Comparison of ENCODE assay signal across 26 cellular contexts in the genomic region with DNA sequence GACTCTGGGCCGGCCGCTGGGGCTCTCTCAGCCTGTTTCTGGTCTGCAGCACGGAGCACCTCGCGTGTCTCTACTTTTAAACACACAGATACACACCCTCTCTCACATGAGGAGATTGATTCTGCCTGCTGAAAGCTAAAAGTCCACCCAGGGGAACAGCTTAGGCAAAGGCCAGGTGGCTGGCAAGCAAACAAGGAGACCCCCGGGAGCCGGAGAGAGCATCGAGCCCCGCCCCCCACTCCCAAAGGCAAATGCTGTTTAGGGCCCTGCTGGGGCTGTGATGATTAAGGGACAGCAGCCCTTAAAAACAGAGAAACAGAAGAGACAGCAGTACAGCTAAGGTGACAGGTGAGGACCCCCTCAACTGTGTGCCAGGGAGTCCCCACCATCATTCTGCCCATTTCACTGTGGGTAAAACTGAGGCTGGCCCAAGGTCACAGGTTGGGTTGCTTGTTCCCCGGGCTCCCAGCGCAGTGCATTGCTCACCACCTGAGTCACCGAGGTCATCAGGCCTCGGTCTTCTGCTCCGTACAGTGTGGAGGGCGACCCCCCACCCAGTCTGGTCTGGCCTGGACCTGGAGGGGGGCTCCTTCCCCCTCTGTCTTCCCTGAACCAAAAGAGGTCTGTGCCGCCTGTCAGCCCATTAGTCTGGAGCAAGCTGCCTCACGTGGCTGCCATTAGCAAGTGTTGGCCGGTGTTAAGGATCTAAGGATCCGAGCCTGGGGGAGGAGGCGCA. TPM values are rescaled to one million over a fixed set of nuclear protein-coding genes. Genes with fewer than 3 reads are reported as not detected.
A peak's percentile ranks its signal among the peaks of the same experiment; 100 is the strongest.
DNase-seq lines count a peak whose midpoint lies in the region; ATAC-seq, FAIRE-seq and TF ChIP-seq lines count a peak whose summit lies in the region.
"Had no signal": no experiment of that assay in that cellular context is flagged by ENCODE, and none has a peak within 500 bp of the region (broad histone marks: within the 10 kb centered on the region; RNA-seq: fewer than 3 reads in every experiment).

No MANE protein-coding gene starts in this region.

- no peak for TF ChIP-seq POLR2A in IMR-90 (IDR thresholded peaks at IDR 0.05; ENCODE audit: low read depth, low read length)

- no peak for TF ChIP-seq RAD21 in IMR-90 (IDR thresholded peaks at IDR 0.05; ENCODE audit: low read length)

- H3K4ac ChIP-seq in IMR-90 (ENCODE audit: low read depth, low read length) = no peak overlapping the region

- no peak overlapping the region for H2BK5ac ChIP-seq in IMR-90 (ENCODE audit: low read depth, low read length, poor library complexity, severe bottlenecking)

- H3K79me1 ChIP-seq in IMR-90 (ENCODE audit: low read depth in 1 of 2, low read length in 2 of 2) = no peaks in the 10 kb centered on the region

- no peaks in the 10 kb centered on the region for H3K79me2 ChIP-seq in astrocyte (ENCODE audit: insufficient read depth, low read length)
- H3K79me2 ChIP-seq in neural progenitor cell (ENCODE audit: low read depth) = no peaks in the 10 kb centered on the region

- no peak overlapping the region for H2AK5ac ChIP-seq in IMR-90 (ENCODE audit: low read depth, low read length)

- WGBS in IMR-90 (ENCODE audit: extremely low coverage in 2 of 2, insufficient read length in 1 of 2), 2 experiments = 20% methylated on average over 1 of the region's 20 CpGs; no CpG with 5 or more reads in 1 of the 2 experiments

- H3K36me3 Mint-ChIP-seq in astrocyte (ENCODE audit: low read depth, unreplicated experiment) = no peaks in the 10 kb centered on the region
- H3K36me3 Mint-ChIP-seq in neural progenitor cell = no peaks in the 10 kb centered on the region

- H3K27ac ChIP-seq in IMR-90 (ENCODE audit: insufficient read depth, low read length) (no peak overlapping the region), astrocyte (ENCODE audit: low read depth, low read length) (no peak overlapping the region), neural progenitor cell (no peak overlapping the region)
- H3K27ac ChIP-seq: HL-60, left lung, RWPE1, spleen, stomach, transverse colon had no signal

- H3K4me1 Mint-ChIP-seq in astrocyte (ENCODE audit: low read depth, unreplicated experiment) (no peaks in the 10 kb centered on the region), neural progenitor cell (peaks cover 11% of the 10 kb centered on the region)

- no peak overlapping the region for H3K4me3 ChIP-seq in IMR-90 (ENCODE audit: insufficient read depth, low read depth, low read length)
- no peak overlapping the region for H3K4me3 ChIP-seq in astrocyte (ENCODE audit: insufficient read depth, low read depth, low read length)
- H3K4me3 ChIP-seq in neural progenitor cell = no peak overlapping the region
- H3K4me3 ChIP-seq: left lung, spleen, stomach, transverse colon had no signal

- H4K20me1 ChIP-seq in IMR-90 (ENCODE audit: insufficient read depth, low read length) = no peaks in the 10 kb centered on the region; the same call in 1 of the 2 replicates
- H4K20me1 ChIP-seq in astrocyte (ENCODE audit: insufficient read depth, low read length) = peaks cover under 1% of the 10 kb centered on the region
- H4K20me1 ChIP-seq in neural progenitor cell (ENCODE audit: low read depth) = no peaks in the 10 kb centered on the region

- H3K9me1 ChIP-seq in IMR-90 (ENCODE audit: insufficient read depth, low read length) = no peaks in the 10 kb centered on the region

- H2BK20ac ChIP-seq in IMR-90 (ENCODE audit: low read depth, low read length) = no peak overlapping the region

- in situ Hi-C loops in IMR-90 (cut with MboI; ENCODE audit: low sequenced_read_pairs) = no loop called here

- H3K27me3 ChIP-seq in IMR-90 (ENCODE audit: control insufficient read depth, insufficient read depth, low read length) = peaks cover 38% of the 10 kb centered on the region
- H3K27me3 ChIP-seq in astrocyte (ENCODE audit: insufficient read depth, low read length) = no peaks in the 10 kb centered on the region
- peaks cover 15% of the 10 kb centered on the region for H3K27me3 ChIP-seq in neural progenitor cell

- H3K14ac ChIP-seq in IMR-90 (replicated peaks; ENCODE audit: low read depth, low read length) = no peak overlapping the region

- H3K23ac ChIP-seq in IMR-90 (ENCODE audit: low read depth, low read length) = no peak overlapping the region

- H3K18ac ChIP-seq in IMR-90 (ENCODE audit: low read depth, low read length) = no peak overlapping the region

- H3K36me3 ChIP-seq in IMR-90 (ENCODE audit: control insufficient read depth, insufficient read depth, low read length) (peaks cover 2% of the 10 kb centered on the region; the same call in 1 of the 2 replicates), astrocyte (ENCODE audit: insufficient read depth, low read length) (no peaks in the 10 kb centered on the region), neural progenitor cell (no peaks in the 10 kb centered on the region)
- H3K36me3 ChIP-seq: transverse colon had no signal

- H3K9ac ChIP-seq in IMR-90 (ENCODE audit: low read depth, low read length) = no peak overlapping the region
- H3K9ac ChIP-seq in astrocyte (ENCODE audit: low read length) = no peak overlapping the region
- H3K9ac ChIP-seq in neural progenitor cell = no peak overlapping the region

- dilution Hi-C loops in IMR-90 (cut with HindIII; ENCODE audit: low sequenced_read_pairs, unreplicated experiment) = no loop called here

- peak overlapping the region; percentile 82 for H2AK9ac ChIP-seq in IMR-90 (replicated peaks; ENCODE audit: low read depth, low read length, poor library complexity)

- no peak overlapping the region for H3K56ac ChIP-seq in IMR-90 (ENCODE audit: extremely low read depth, insufficient read depth, low read length)

- H4K5ac ChIP-seq in IMR-90 (ENCODE audit: low read depth, low read length) = no peak overlapping the region

- no peaks in the 10 kb centered on the region for H3K9me3 ChIP-seq in IMR-90 (ENCODE audit: control insufficient read depth, insufficient read depth, low read length)
- no peaks in the 10 kb centered on the region for H3K9me3 ChIP-seq in astrocyte (ENCODE audit: insufficient read depth, low read depth, low read length)
- H3K9me3 ChIP-seq in neural progenitor cell (ENCODE audit: low read depth) = no peaks in the 10 kb centered on the region
- H3K9me3 ChIP-seq: left lung, spleen, stomach, transverse colon had no signal

- H3K27me3 Mint-ChIP-seq in astrocyte (ENCODE audit: low read depth, unreplicated experiment) = peaks cover 36% of the 10 kb centered on the region
- H3K27me3 Mint-ChIP-seq in neural progenitor cell (ENCODE audit: insufficient read depth, low read depth) = peaks cover 13% of the 10 kb centered on the region

- CTCF ChIA-PET in IMR-90 (lab: Yijun Ruan, JAX) = no interaction called here

- DNase-seq in Daoy (ENCODE audit: low read depth) (peak; percentile 26), IMR-90 (no peak), astrocyte (ENCODE audit: low read depth) (peak; percentile 20), neural progenitor cell (ENCODE audit: low spot score) (no peak), GM19240 (ENCODE audit: insufficient read length, low spot score) (no peak)
- DNase-seq: activated CD4-positive, CD25-positive, alpha-beta regulatory T cell; activated naive CD4-positive, alpha-beta T cell treated with anti-CD3 and anti-CD28 coated beads, Interleukin-2, amount 50 U/mL, for 16 hours; aorta; DMS79 treated with DMSO at 0.1 percent for 48 hours; effector CD8-positive, alpha-beta T cell; left lung; NCI-H187; NCI-H446 treated with DMSO at 0.1 percent for 48 hours; spleen; stimulated activated CD4-positive, alpha-beta T cell treated with anti-CD3 and anti-CD28 coated beads, Interleukin-4, amount 100 ng/mL, for 4 hours; T-helper 9 cell had no signal

- TF ChIP-seq CTCF in IMR-90 (conservative IDR thresholded peaks at IDR 0.05; ENCODE audit: low read depth, low read length) (no peak), astrocyte (IDR thresholded peaks at IDR 0.05; ENCODE audit: insufficient read depth, low read depth, low read length) (no peak), neural progenitor cell (IDR thresholded peaks at IDR 0.05) (no peak)

- ATAC-seq in IMR-90 (ENCODE audit: low read depth) (peak; percentile 10), HG02623 (IDR thresholded peaks at IDR 0.05; ENCODE audit: unreplicated experiment) (no peak), HG02571 (IDR thresholded peaks at IDR 0.05; ENCODE audit: unreplicated experiment) (no peak), GM21381 (IDR thresholded peaks at IDR 0.05; ENCODE audit: unreplicated experiment) (no peak)
- ATAC-seq: esophagus mucosa had no signal

- H3K27ac Mint-ChIP-seq in astrocyte (ENCODE audit: unreplicated experiment) (no peak overlapping the region), neural progenitor cell (no peak overlapping the region)
- H3K27ac Mint-ChIP-seq: activated CD8-positive, alpha-beta T cell treated with anti-CD3 and anti-CD28 coated beads for 36 hours; activated T-cell treated with anti-CD3 and anti-CD28 coated beads, Interleukin-2, amount 50 U/mL, for 72 hours had no signal

- no peaks in the 10 kb centered on the region; the same call in 1 of the 2 replicates for H3K4me1 ChIP-seq in IMR-90 (ENCODE audit: control insufficient read depth, insufficient read depth, low read length)
- H3K4me1 ChIP-seq in astrocyte (ENCODE audit: insufficient read depth, low read length) = peaks cover 13% of the 10 kb centered on the region
- H3K4me1 ChIP-seq in neural progenitor cell = peaks cover 4% of the 10 kb centered on the region
- H3K4me1 ChIP-seq: left lung, transverse colon had no signal

- H2AFZ ChIP-seq in IMR-90 (replicated peaks; ENCODE audit: low read length, poor library complexity) (peak overlapping the region; percentile 9), astrocyte (ENCODE audit: low read depth, low read length) (no peak overlapping the region), neural progenitor cell (replicated peaks) (no peak overlapping the region)

- H2BK120ac ChIP-seq in IMR-90 (ENCODE audit: low read depth, low read length) = no peak overlapping the region

- H3F3A ChIP-seq in neural progenitor cell (ENCODE audit: low read depth) = peaks cover 3% of the 10 kb centered on the region

- H3K4me3 Mint-ChIP-seq in astrocyte (ENCODE audit: unreplicated experiment) (no peak overlapping the region), neural progenitor cell (no peak overlapping the region)
- H3K4me3 Mint-ChIP-seq: activated CD8-positive, alpha-beta T cell treated with anti-CD3 and anti-CD28 coated beads for 36 hours; activated T-cell treated with anti-CD3 and anti-CD28 coated beads, Interleukin-2, amount 50 U/mL, for 72 hours had no signal

- no TSS peak for BruUV-seq in IMR-90 (replicated peaks; lab: Mats Ljungman, UMichigan)

- H3K4me2 ChIP-seq in IMR-90 (ENCODE audit: low read depth, low read length) (no peak overlapping the region; the same call in 1 of the 2 replicates), astrocyte (ENCODE audit: low read length) (peak overlapping the region; percentile 67), neural progenitor cell (peak overlapping the region; percentile 63)

- no peak overlapping the region for H4K91ac ChIP-seq in IMR-90 (ENCODE audit: insufficient read depth, low read depth, low read length)

- no peak overlapping the region for H4K8ac ChIP-seq in IMR-90 (ENCODE audit: low read depth in 2 of 2, low read length in 2 of 2)

- intact Hi-C loops in IMR-90 (cut with micrococcal nuclease) = no loop called here

- FAIRE-seq in astrocyte (lab: Jason Lieb, UNC) = no peak

- POLR2A ChIA-PET in IMR-90 (lab: Charles Lee; ENCODE audit: unreplicated experiment) = no interaction called here

- no peak overlapping the region for H2BK15ac ChIP-seq in IMR-90 (ENCODE audit: low read depth, low read length)

- H3K9me3 Mint-ChIP-seq in astrocyte (ENCODE audit: unreplicated experiment) (no peaks in the 10 kb centered on the region), neural progenitor cell (no peaks in the 10 kb centered on the region)
- H3K9me3 Mint-ChIP-seq: activated CD8-positive, alpha-beta T cell treated with anti-CD3 and anti-CD28 coated beads for 36 hours; activated T-cell treated with anti-CD3 and anti-CD28 coated beads, Interleukin-2, amount 50 U/mL, for 72 hours had no signal

RNA-seq across cellular contexts. Expression of a gene that starts 6.9 kb away (rescaled TPM):
- 1.1 and 1.7 TPM in 2 replicates for total RNA-seq in Daoy (2014; rRNA removed; shearing (Covaris generic))
- total RNA-seq in IMR-90 (2012; rRNA removed) (under 0.01 TPM in 2 replicates), astrocyte (0.12 TPM in 1 of 2 replicates, not detected in the other), neural progenitor cell (ENCODE audit: low replicate concordance) (0.09 TPM in 1 of 2 replicates, not detected in the other)
- 0.03 and 0.06 TPM in 2 replicates for polyA plus RNA-seq in IMR-90 (2012; rRNA removed)
- polyA plus RNA-seq in IMR-90 (2012; cell fraction: cytosol; rRNA removed) = 0.07 and 0.11 TPM in 2 replicates
- 0.05 TPM in 2 replicates for polyA plus RNA-seq in IMR-90 (2012; cell fraction: nucleus; rRNA removed; ENCODE audit: low replicate concordance)
- total RNA-seq: aorta, esophagus mucosa, left lung, stomach, transverse colon had no signal

RNA-seq across cellular contexts. Expression of a gene that starts 40.1 kb away (rescaled TPM):
- total RNA-seq in Daoy (2014; rRNA removed; shearing (Covaris generic)) = 25.8 and 37.2 TPM in 2 replicates
- total RNA-seq in IMR-90 (2012; rRNA removed) (16.1 and 21.7 TPM in 2 replicates), astrocyte (24.4 and 24.8 TPM in 2 replicates), neural progenitor cell (ENCODE audit: low replicate concordance) (20.8 and 26.7 TPM in 2 replicates)
- polyA plus RNA-seq in IMR-90 (2012; rRNA removed) = 31.8 and 33.7 TPM in 2 replicates
- polyA plus RNA-seq in IMR-90 (2012; cell fraction: cytosol; rRNA removed) = 27.5 and 37.0 TPM in 2 replicates
- polyA plus RNA-seq in IMR-90 (2012; cell fraction: nucleus; rRNA removed; ENCODE audit: low replicate concordance) = 14.7 and 18.7 TPM in 2 replicates

RNA-seq across cellular contexts. Expression of a gene that starts 40.5 kb away (rescaled TPM):
- total RNA-seq in Daoy (2014; rRNA removed; shearing (Covaris generic)) = 45.4 and 69.9 TPM in 2 replicates
- total RNA-seq in IMR-90 (2012; rRNA removed) (103 and 131 TPM in 2 replicates), astrocyte (110 and 112 TPM in 2 replicates), neural progenitor cell (ENCODE audit: low replicate concordance) (48.7 and 57.5 TPM in 2 replicates)
- 260 and 285 TPM in 2 replicates for polyA plus RNA-seq in IMR-90 (2012; rRNA removed)
- polyA plus RNA-seq in IMR-90 (2012; cell fraction: cytosol; rRNA removed) = 186 and 231 TPM in 2 replicates
- 43.0 and 59.7 TPM in 2 replicates for polyA plus RNA-seq in IMR-90 (2012; cell fraction: nucleus; rRNA removed; ENCODE audit: low replicate concordance)

Comparison
In these comparisons a context has a peak if more than half of its experiments do, and no peak if none do; other contexts are left out.
1. DNase-seq: peak in Daoy (single experiment) and astrocyte (single experiment); none in IMR-90 (single experiment), neural progenitor cell (single experiment) and GM19240 (single experiment).